ENCODE assay signal across 8 cellular contexts in the genomic region with DNA sequence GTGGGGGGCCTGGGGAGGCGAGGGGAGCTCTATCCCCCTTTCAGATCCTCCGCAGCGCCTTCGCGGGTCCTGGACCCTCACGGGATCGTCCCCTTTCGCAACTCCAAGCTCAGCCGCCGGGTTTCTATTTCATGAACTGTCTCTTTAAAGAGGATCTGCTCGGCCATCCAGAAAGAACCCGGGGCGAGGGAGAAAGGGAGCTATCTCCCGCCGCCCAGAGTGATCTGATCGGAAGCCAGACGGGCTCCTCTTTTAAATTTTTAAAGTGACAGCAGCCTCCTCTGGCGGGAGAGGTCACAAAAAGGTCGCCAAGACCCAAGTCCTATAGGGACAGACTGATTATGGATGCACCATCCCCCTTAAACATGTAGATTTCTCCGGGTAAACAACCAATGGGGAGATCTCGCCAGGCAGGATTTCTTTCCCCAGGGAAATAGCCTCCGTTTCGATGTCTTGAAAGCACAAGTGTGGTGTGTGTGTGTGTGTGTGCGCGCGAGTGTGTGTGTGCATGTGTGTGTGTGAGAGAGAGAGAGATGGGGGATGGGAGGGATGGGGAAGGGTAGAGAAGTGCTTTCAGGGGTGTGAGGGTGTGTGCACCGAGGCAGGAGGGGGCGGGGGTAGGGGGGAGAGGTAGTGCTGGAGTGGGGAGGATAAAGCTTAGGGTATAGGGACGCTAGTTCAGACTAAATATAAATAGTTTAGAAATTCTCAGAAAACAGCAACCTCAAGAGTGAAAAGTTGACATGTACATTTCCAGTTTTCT.
DNase-seq lines count a peak whose midpoint lies in the region; ATAC-seq and TF ChIP-seq lines count a peak whose summit lies in the region.

No MANE protein-coding gene starts in this region.

- H2BK120ac ChIP-seq in IMR-90 (ENCODE audit: low read depth, low read length) = peak overlapping the region; percentile 79

- peak overlapping the region; percentile 78 for H3K23ac ChIP-seq in IMR-90 (ENCODE audit: low read depth, low read length)

- peak overlapping the region; percentile 95 for H3K4ac ChIP-seq in IMR-90 (ENCODE audit: low read depth, low read length)

- H2AFZ ChIP-seq in IMR-90 (replicated peaks; ENCODE audit: low read length, poor library complexity) = peak overlapping the region; percentile 90

- peak overlapping the region; percentile 95 for H3K56ac ChIP-seq in IMR-90 (ENCODE audit: extremely low read depth, insufficient read depth, low read length)

- H4K8ac ChIP-seq in IMR-90 (ENCODE audit: low read depth in 2 of 2, low read length in 2 of 2) = peak overlapping the region; percentile 79 to 98

- H3K9ac ChIP-seq in IMR-90 (ENCODE audit: low read depth, low read length) = peak overlapping the region; percentile 98

- H3K9me3 ChIP-seq in IMR-90 (ENCODE audit: control insufficient read depth, insufficient read depth, low read length) (no peaks in the 10 kb centered on the region), T-helper 17 cell (ENCODE audit: control insufficient read depth, low read length, poor library complexity, severe bottlenecking) (no peaks in the 10 kb centered on the region)

- H3K27ac Mint-ChIP-seq in T-helper 17 cell (peak overlapping the region; percentile 72), type B pancreatic cell (peak overlapping the region; percentile 81)

- H2BK5ac ChIP-seq in IMR-90 (ENCODE audit: low read depth, low read length, poor library complexity, severe bottlenecking) = peak overlapping the region; percentile 84

- H4K91ac ChIP-seq in IMR-90 (ENCODE audit: insufficient read depth, low read depth, low read length) = peak overlapping the region; percentile 86

- no peaks in the 10 kb centered on the region for H3K36me3 ChIP-seq in IMR-90 (ENCODE audit: control insufficient read depth, insufficient read depth, low read length)

- H3K14ac ChIP-seq in IMR-90 (replicated peaks; ENCODE audit: low read depth, low read length) = peak overlapping the region; percentile 89

- H3K4me3 ChIP-seq in IMR-90 (ENCODE audit: insufficient read depth, low read depth, low read length) (peak overlapping the region; percentile 84), epithelial cell of esophagus (ENCODE audit: low read length) (peak overlapping the region; percentile 81)

- peak; percentile 41 for DNase-seq in COLO668 (lab: John Stamatoyannopoulos, UW; ENCODE audit: unreplicated experiment)
- peak; percentile 61 for DNase-seq in IMR-90
- DNase-seq in T-helper 17 cell = no peak
- peak; percentile 71 for DNase-seq in epithelial cell of esophagus (ENCODE audit: low read depth)
- DNase-seq in mesenteric fat pad (ENCODE audit: low spot score) = peak; percentile 81
- DNase-seq in type B pancreatic cell (ENCODE audit: extremely low spot score, unreplicated experiment) = peak; percentile 71
- no peak for DNase-seq in hippocampal formation (lab: John Stamatoyannopoulos, UW)
- DNase-seq in G401 (ENCODE audit: low spot score) = no peak

- H2BK15ac ChIP-seq in IMR-90 (ENCODE audit: low read depth, low read length) = peak overlapping the region; percentile 96; the same call in 2 of the 3 replicates

- H3K4me1 Mint-ChIP-seq in T-helper 17 cell = peaks cover 19% of the 10 kb centered on the region
- H3K4me1 Mint-ChIP-seq in type B pancreatic cell (ENCODE audit: unreplicated experiment) = peaks cover 52% of the 10 kb centered on the region

- in situ Hi-C loops in IMR-90 (cut with MboI; ENCODE audit: low sequenced_read_pairs) (no loop called here), G401 (cut with HindIII; ENCODE audit: low sequenced_read_pairs) (no loop called here)

- TF ChIP-seq CTCF in IMR-90 (conservative IDR thresholded peaks at IDR 0.05; ENCODE audit: low read depth, low read length) = no peak
- no peak for TF ChIP-seq CTCF in epithelial cell of esophagus (IDR thresholded peaks at IDR 0.05; ENCODE audit: insufficient read depth, low read depth, low read length, missing control alignments)
- no peak for TF ChIP-seq CTCF in type B pancreatic cell (conservative IDR thresholded peaks at IDR 0.05)

- no peak for TF ChIP-seq POLR2A in IMR-90 (IDR thresholded peaks at IDR 0.05; ENCODE audit: low read depth, low read length)

- TF ChIP-seq RAD21 in IMR-90 (IDR thresholded peaks at IDR 0.05; ENCODE audit: low read length) = no peak

- H2AK5ac ChIP-seq in IMR-90 (ENCODE audit: low read depth, low read length) = peak overlapping the region; percentile 75

- H3K4me1 ChIP-seq in IMR-90 (ENCODE audit: control insufficient read depth, insufficient read depth, low read length) = peaks cover 2% of the 10 kb centered on the region; the same call in 1 of the 2 replicates

- H2AK9ac ChIP-seq in IMR-90 (replicated peaks; ENCODE audit: low read depth, low read length, poor library complexity) = peak overlapping the region; percentile 73

- intact Hi-C loops in IMR-90 (cut with micrococcal nuclease) = loop anchor here (1.0 to 2.0 kb wide), 6 partner anchors 71 to 625 kb away; partner anchors contain the start of gene MYNN

- H3K9me3 Mint-ChIP-seq in type B pancreatic cell = no peaks in the 10 kb centered on the region

- peak overlapping the region; percentile 98 for H3K27ac ChIP-seq in IMR-90 (ENCODE audit: insufficient read depth, low read length)

- CTCF ChIA-PET in IMR-90 (lab: Yijun Ruan, JAX) = interaction anchor here (0.7 to 2.6 kb wide), 3 partner anchors 11 to 521 kb away, joined by 3 to 6 read pairs (median 3); no protein-coding TSS in a partner anchor

- H3K27me3 Mint-ChIP-seq in T-helper 17 cell (peaks cover 67% of the 10 kb centered on the region), type B pancreatic cell (peaks cover 80% of the 10 kb centered on the region)

- H3K79me1 ChIP-seq in IMR-90 (ENCODE audit: low read depth in 1 of 2, low read length in 2 of 2) = peaks cover 6 to 8% of the 10 kb centered on the region in 2 experiments; a peak in 2 of 4 replicates

- WGBS in IMR-90 (ENCODE audit: extremely low coverage in 2 of 2, insufficient read length in 1 of 2), 2 experiments = 0% methylated on average over 12 of the region's 29 CpGs; no CpG with 5 or more reads in 1 of the 2 experiments

- no peaks in the 10 kb centered on the region for H4K20me1 ChIP-seq in IMR-90 (ENCODE audit: insufficient read depth, low read length)

- peak overlapping the region; percentile 82 for H3K18ac ChIP-seq in IMR-90 (ENCODE audit: low read depth, low read length)

- H4K5ac ChIP-seq in IMR-90 (ENCODE audit: low read depth, low read length) = peak overlapping the region; percentile 43

- dilution Hi-C loops in IMR-90 (cut with HindIII; ENCODE audit: low sequenced_read_pairs, unreplicated experiment) = no loop called here

- no peaks in the 10 kb centered on the region for H3K27me3 ChIP-seq in IMR-90 (ENCODE audit: control insufficient read depth, insufficient read depth, low read length)

- H2BK20ac ChIP-seq in IMR-90 (ENCODE audit: low read depth, low read length) = peak overlapping the region; percentile 51

- H3K4me3 Mint-ChIP-seq in T-helper 17 cell = peak overlapping the region; percentile 85
- H3K4me3 Mint-ChIP-seq in type B pancreatic cell = peak overlapping the region; percentile 95

- BruUV-seq in IMR-90 (replicated peaks; lab: Mats Ljungman, UMichigan) = no TSS peak

- H3K36me3 Mint-ChIP-seq in T-helper 17 cell (ENCODE audit: low read depth) (no peaks in the 10 kb centered on the region), type B pancreatic cell (peaks cover 7% of the 10 kb centered on the region)

- no peaks in the 10 kb centered on the region for H3K9me1 ChIP-seq in IMR-90 (ENCODE audit: insufficient read depth, low read length)

- ATAC-seq in IMR-90 (ENCODE audit: low read depth) (peak; percentile 60), T-helper 17 cell (no peak)

- peak overlapping the region; percentile 79 for H3K4me2 ChIP-seq in IMR-90 (ENCODE audit: low read depth, low read length)

- POLR2A ChIA-PET in IMR-90 (lab: Charles Lee; ENCODE audit: unreplicated experiment) = interaction anchor here (0.7 kb wide), 1 partner anchor 96 kb away, joined by 4 read pairs; no protein-coding TSS in a partner anchor

TF ChIP-seq in IMR-90, 13 proteins besides CTCF, POLR2A, EP300 and RAD21:
- TF ChIP-seq SMC3 (IDR thresholded peaks at IDR 0.05; ENCODE audit: low read depth, low read length) = no peak
- no peak for TF ChIP-seq MAFK (IDR thresholded peaks at IDR 0.05; ENCODE audit: low read depth, low read length)
- TF ChIP-seq MAZ (IDR thresholded peaks at IDR 0.05; ENCODE audit: borderline replicate concordance, low read depth, low read length) = no peak; the same call in 1 of the 2 replicates
- TF ChIP-seq RFX5 (IDR thresholded peaks at IDR 0.05; ENCODE audit: low read depth, low read length) = no peak
- peak; percentile 86 for TF ChIP-seq CEBPB (IDR thresholded peaks at IDR 0.05; ENCODE audit: low read depth, low read length)
- TF ChIP-seq BHLHE40 (IDR thresholded peaks at IDR 0.05; ENCODE audit: low read depth, low read length) = peak; percentile 31; the same call in 1 of the 2 replicates
- no peak for TF ChIP-seq RCOR1 (IDR thresholded peaks at IDR 0.05; ENCODE audit: insufficient replicate concordance, low read length)
- TF ChIP-seq MXI1 (IDR thresholded peaks at IDR 0.05; ENCODE audit: borderline replicate concordance, low read depth, low read length) = no peak
- TF ChIP-seq, protein P1, sequence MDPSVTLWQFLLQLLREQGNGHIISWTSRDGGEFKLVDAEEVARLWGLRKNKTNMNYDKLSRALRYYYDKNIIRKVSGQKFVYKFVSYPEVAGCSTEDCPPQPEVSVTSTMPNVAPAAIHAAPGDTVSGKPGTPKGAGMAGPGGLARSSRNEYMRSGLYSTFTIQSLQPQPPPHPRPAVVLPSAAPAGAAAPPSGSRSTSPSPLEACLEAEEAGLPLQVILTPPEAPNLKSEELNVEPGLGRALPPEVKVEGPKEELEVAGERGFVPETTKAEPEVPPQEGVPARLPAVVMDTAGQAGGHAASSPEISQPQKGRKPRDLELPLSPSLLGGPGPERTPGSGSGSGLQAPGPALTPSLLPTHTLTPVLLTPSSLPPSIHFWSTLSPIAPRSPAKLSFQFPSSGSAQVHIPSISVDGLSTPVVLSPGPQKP (IDR thresholded peaks at IDR 0.05; ENCODE audit: borderline replicate concordance, low read depth, low read length) = no peak
- TF ChIP-seq FOS (IDR thresholded peaks at IDR 0.05; ENCODE audit: low read depth, low read length) = no peak
- TF ChIP-seq CHD1 (IDR thresholded peaks at IDR 0.05; ENCODE audit: low read depth, low read length) = no peak
- TF ChIP-seq, protein P2, sequence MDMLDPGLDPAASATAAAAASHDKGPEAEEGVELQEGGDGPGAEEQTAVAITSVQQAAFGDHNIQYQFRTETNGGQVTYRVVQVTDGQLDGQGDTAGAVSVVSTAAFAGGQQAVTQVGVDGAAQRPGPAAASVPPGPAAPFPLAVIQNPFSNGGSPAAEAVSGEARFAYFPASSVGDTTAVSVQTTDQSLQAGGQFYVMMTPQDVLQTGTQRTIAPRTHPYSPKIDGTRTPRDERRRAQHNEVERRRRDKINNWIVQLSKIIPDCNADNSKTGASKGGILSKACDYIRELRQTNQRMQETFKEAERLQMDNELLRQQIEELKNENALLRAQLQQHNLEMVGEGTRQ (IDR thresholded peaks at IDR 0.05; ENCODE audit: low read depth, low read length) = no peak
- no peak for TF ChIP-seq NFE2L2 (IDR thresholded peaks at IDR 0.05; ENCODE audit: low read depth, low read length)

Comparison
In these comparisons a context has a peak if more than half of its experiments do, and no peak if none do; other contexts are left out.
1. DNase-seq: peak in COLO668 (single experiment), IMR-90 (single experiment), epithelial cell of esophagus (single experiment), mesenteric fat pad (single experiment) and type B pancreatic cell (single experiment); none in T-helper 17 cell (0 of 3), hippocampal formation (0 of 2) and G401 (single experiment).